ENCODE assay signal across 11 cellular contexts in genomic region chr3:119831022-119831421, GRCh38. TPM values are rescaled to one million over a fixed set of nuclear protein-coding genes. Genes with fewer than 3 reads are reported as not detected.
DNase-seq lines count a peak whose midpoint lies in the region; ATAC-seq, FAIRE-seq and TF ChIP-seq lines count a peak whose summit lies in the region.
"Had no signal": no experiment of that assay in that cellular context is flagged by ENCODE, and none has a peak within 500 bp of the region (broad histone marks: within the 10 kb centered on the region; RNA-seq: fewer than 3 reads in every experiment).

No MANE protein-coding gene starts in this region.

- BruUV-seq in HepG2 (replicated peaks; lab: Mats Ljungman, UMichigan), result no TSS peak

- no peak overlapping the region for H3K4me3 ChIP-seq in HepG2 (replicated peaks in 1 of 3; ENCODE audit: insufficient read depth in 1 of 3, low read depth in 2 of 3, low read length in 3 of 3)

- no peaks in the 10 kb centered on the region for H3K27me3 ChIP-seq in HepG2 (ENCODE audit: control insufficient read depth in 1 of 2, insufficient read depth in 2 of 2, low read length in 2 of 2)

- no peaks in the 10 kb centered on the region for H3K36me3 ChIP-seq in HepG2 (replicated peaks in 1 of 2; ENCODE audit: control insufficient read depth in 1 of 2, insufficient read depth in 2 of 2, low read length in 2 of 2)

- H2AFZ ChIP-seq in HepG2 (ENCODE audit: low read length), result no peak overlapping the region

- intact Hi-C loops in HepG2 (cut with micrococcal nuclease; ENCODE audit: unreplicated experiment), result no loop called here

- H3K79me2 ChIP-seq in HepG2 (ENCODE audit: insufficient read depth, low read length), result no peaks in the 10 kb centered on the region

- no peak for TF ChIP-seq RAD21 in HepG2 (CRISPR knock-in tag; IDR thresholded peaks at IDR 0.05)

- WGBS in HepG2 (ENCODE audit: low lambda C conversion rate), result 100% methylated on average over 3 of the region's 3 CpGs

- no peak overlapping the region for H3K4me2 ChIP-seq in HepG2 (ENCODE audit: low read depth, low read length)

- no peak overlapping the region for H3K27ac ChIP-seq in VCaP
- H3K27ac ChIP-seq in HepG2 (ENCODE audit: extremely low read length, insufficient read depth, low read length), result no peak overlapping the region

- POLR2A ChIA-PET in HepG2 (lab: Yijun Ruan, JAX), result interaction anchor here (0.9 kb wide), 1 partner anchor 518 kb away, joined by 3 read pairs; the partner anchor contains the start of gene LRRC58

- DNase-seq in DMS114 treated with DMSO at 0.1 percent for 48 hours (lab: John Stamatoyannopoulos, UW; ENCODE audit: unreplicated experiment) (peak; percentile 9), HT1080 (ENCODE audit: low read depth) (peak; percentile 28), HepG2 (ENCODE audit: low spot score) (no peak), CD1c-positive myeloid dendritic cell (ENCODE audit: extremely low spot score) (no peak), NCI-H1417 (lab: John Stamatoyannopoulos, UW) (no peak), KBM-7 (no peak)
- DNase-seq: NCI-H446 had no signal

- CTCF ChIA-PET in HepG2 (lab: Yijun Ruan, JAX; ENCODE audit: low intra/inter-chr PET ratio, low total read pairs), result no interaction called here

- TF ChIP-seq EP300 in HepG2 (IDR thresholded peaks at IDR 0.05; ENCODE audit: low read depth in 2 of 2, low read length in 2 of 2) (no peak), HepG2 (CRISPR knock-in tag; IDR thresholded peaks at IDR 0.05; ENCODE audit: borderline replicate concordance) (no peak)

- in situ Hi-C loops in HepG2 (cut with HindIII; ENCODE audit: extremely low pct_ligation_motif_present, low pct_unique_long_range_greater_than_20kb) (no loop called here), KBM-7 (cut with MboI; ENCODE audit: low pct_unique_long_range_greater_than_20kb, low sequenced_read_pairs) (no loop called here)

- FAIRE-seq in HepG2 (lab: Jason Lieb, UNC), result no peak

- H4K20me1 ChIP-seq in HepG2 (ENCODE audit: insufficient read depth, low read length), result no peaks in the 10 kb centered on the region

- TF ChIP-seq CTCF in VCaP (conservative IDR thresholded peaks at IDR 0.05) (peak; percentile 48), HepG2 (CRISPR knock-in tag; IDR thresholded peaks at IDR 0.05) (peak; percentile 8; the same call in 1 of the 2 replicates)

- H3K9ac ChIP-seq in HepG2 (ENCODE audit: insufficient read depth, low read depth, low read length), result no peak overlapping the region

- no peak for TF ChIP-seq POLR2A in HepG2 (IDR thresholded peaks at IDR 0.05; ENCODE audit: insufficient read depth in 1 of 2, low read depth in 2 of 2, low read length in 2 of 2)

- peak; percentile 43; the same call in 1 of the 3 replicates for ATAC-seq in HepG2
- ATAC-seq in HG03442 (IDR thresholded peaks at IDR 0.05; ENCODE audit: unreplicated experiment), result no peak

- peaks cover 15% of the 10 kb centered on the region for H3K4me1 ChIP-seq in HepG2 (ENCODE audit: insufficient read depth, low read length)

- no peaks in the 10 kb centered on the region for H3K9me3 ChIP-seq in HepG2 (ENCODE audit: low read length)

TF ChIP-seq in HepG2, 621 proteins besides CTCF, POLR2A, EP300 and RAD21 (continues in another document):
- no peak for TF ChIP-seq ZNF784 (CRISPR knock-in tag; IDR thresholded peaks at IDR 0.05; ENCODE audit: borderline replicate concordance)
- no peak for TF ChIP-seq LCORL (IDR thresholded peaks at IDR 0.05)
- no peak for TF ChIP-seq LCORL (CRISPR knock-in tag; IDR thresholded peaks at IDR 0.05)
- no peak for TF ChIP-seq ZFP90 (CRISPR knock-in tag; IDR thresholded peaks at IDR 0.05; ENCODE audit: borderline replicate concordance)
- no peak for TF ChIP-seq NR3C1 (CRISPR knock-in tag; IDR thresholded peaks at IDR 0.05)
- TF ChIP-seq ZBTB37 (CRISPR knock-in tag; IDR thresholded peaks at IDR 0.05), result no peak
- no peak for TF ChIP-seq ONECUT2 (CRISPR knock-in tag; IDR thresholded peaks at IDR 0.05)
- no peak for TF ChIP-seq CHD4 (IDR thresholded peaks at IDR 0.05; ENCODE audit: borderline replicate concordance, low read length)
- no peak for TF ChIP-seq ZNF362 (CRISPR knock-in tag; IDR thresholded peaks at IDR 0.05; ENCODE audit: borderline replicate concordance)
- no peak for TF ChIP-seq CAMTA2 (CRISPR knock-in tag; IDR thresholded peaks at IDR 0.05; ENCODE audit: borderline replicate concordance)
- TF ChIP-seq TFE3 (CRISPR knock-in tag; IDR thresholded peaks at IDR 0.05), result no peak
- no peak for TF ChIP-seq RBAK (CRISPR knock-in tag; IDR thresholded peaks at IDR 0.05)
- no peak for TF ChIP-seq ZNF496 (CRISPR knock-in tag; IDR thresholded peaks at IDR 0.05; ENCODE audit: insufficient replicate concordance)
- TF ChIP-seq THYN1 (CRISPR knock-in tag; IDR thresholded peaks at IDR 0.05; ENCODE audit: borderline replicate concordance, low read depth), result no peak
- TF ChIP-seq PRMT3 (CRISPR knock-in tag; IDR thresholded peaks at IDR 0.05; ENCODE audit: borderline replicate concordance, low read depth), result no peak
- TF ChIP-seq PAWR (CRISPR knock-in tag; IDR thresholded peaks at IDR 0.05; ENCODE audit: borderline replicate concordance), result no peak
- no peak for TF ChIP-seq NFKBIZ (CRISPR knock-in tag; IDR thresholded peaks at IDR 0.05)

RNA-seq across cellular contexts. Expression of gene NR1I2, which starts 49.1 kb away (rescaled TPM):
- total RNA-seq in HT1080 (2014; rRNA removed; shearing (Covaris generic)), result 0.03 TPM in 2 replicates
- polyA plus RNA-seq in HT1080 (2015; cell fraction: cytosol; rRNA removed), result 0.05 TPM in 1 of 2 replicates, not detected in the other
- polyA plus RNA-seq in HT1080 (2015; cell fraction: nucleus; rRNA removed), result 0.42 TPM in 1 of 2 replicates, not detected in the other
- total RNA-seq in HepG2 (2016; rRNA removed; fragmentation: Illumina TruSeq; extraction: Trizol), result 10.9 and 13.4 TPM in 2 replicates
- total RNA-seq in HepG2 (2016; cell fraction: cytosol; rRNA removed; fragmentation: Illumina TruSeq; extraction: Trizol; ENCODE audit: low read depth), result 1.3 and 1.4 TPM in 2 replicates
- 11.0 and 14.6 TPM in 2 replicates for total RNA-seq in HepG2 (2016; cell fraction: insoluble cytoplasmic fraction; rRNA removed; fragmentation: Illumina TruSeq; extraction: Trizol)
- total RNA-seq in HepG2 (2016; cell fraction: membrane; rRNA removed; fragmentation: Illumina TruSeq; extraction: Trizol), result 4.3 and 4.5 TPM in 2 replicates
- 26.4 and 27.1 TPM in 2 replicates for total RNA-seq in HepG2 (2016; cell fraction: nucleus; rRNA removed; fragmentation: Illumina TruSeq; extraction: Trizol)
- polyA plus RNA-seq in HepG2 (2011; rRNA removed), result 8.8 and 9.8 TPM in 2 replicates
- 4.2 and 4.4 TPM in 2 replicates for polyA plus RNA-seq in HepG2 (2011; cell fraction: cytosol; rRNA removed)
- polyA plus RNA-seq in HepG2 (2011; cell fraction: nucleus; rRNA removed), result 48.5 and 49.6 TPM in 2 replicates
- polyA plus RNA-seq in HepG2 (2012), result 5.7 and 9.6 TPM in 2 replicates
- polyA plus RNA-seq in HepG2 (2016; cell fraction: cytosol; fragmentation: Illumina TruSeq; extraction: Trizol; ENCODE audit: low read depth), result 0.58 and 0.63 TPM in 2 replicates
- 8.0 and 8.4 TPM in 2 replicates for polyA plus RNA-seq in HepG2 (2016; cell fraction: insoluble cytoplasmic fraction; fragmentation: Illumina TruSeq; extraction: Trizol; ENCODE audit: low read depth)
- 1.8 and 2.5 TPM in 2 replicates for polyA plus RNA-seq in HepG2 (2016; cell fraction: membrane; fragmentation: Illumina TruSeq; extraction: Trizol; ENCODE audit: low read depth)
- 30.6 and 33.1 TPM in 2 replicates for polyA plus RNA-seq in HepG2 (2016; cell fraction: nucleus; fragmentation: Illumina TruSeq; extraction: Trizol; ENCODE audit: insufficient read depth, low read depth)
- 11.6 TPM in 1 of 2 replicates, not detected in the other for polyA minus RNA-seq in HepG2 (2011; rRNA and poly(A)+ RNA removed; ENCODE audit: low replicate concordance)
- polyA minus RNA-seq in HepG2 (2011; cell fraction: cytosol; rRNA and poly(A)+ RNA removed), result 4.1 TPM in 2 replicates
- polyA minus RNA-seq in HepG2 (2011; cell fraction: nucleus; rRNA and poly(A)+ RNA removed), result 24.8 and 27.8 TPM in 2 replicates
- total RNA-seq: LHCN-M2, myocyte had no signal

Comparison
In these comparisons a context has a peak if more than half of its experiments do, and no peak if none do; other contexts are left out.
1. DNase-seq: peak in DMS114 treated with DMSO at 0.1 percent for 48 hours (single experiment) and HT1080 (single experiment); none in HepG2 (single experiment), CD1c-positive myeloid dendritic cell (single experiment), NCI-H1417 (0 of 3) and KBM-7 (single experiment).